8 cellular contexts compared by ENCODE assay signal in genomic region chr13:42594577-42595571, GRCh38. TPM values are rescaled to one million over a fixed set of nuclear protein-coding genes. Genes with fewer than 3 reads are reported as not detected.
DNase-seq lines count a peak whose midpoint lies in the region; ATAC-seq and TF ChIP-seq lines count a peak whose summit lies in the region.

No MANE protein-coding gene starts in this region.

- no peak for TF ChIP-seq POLR2A in NB4 (IDR thresholded peaks at IDR 0.05; ENCODE audit: extremely low read depth, insufficient read length)

- TF ChIP-seq CTCF in AG09309 (IDR thresholded peaks at IDR 0.05; ENCODE audit: control insufficient read depth, insufficient read depth, low read depth, low read length, missing control alignments), result peak; percentile 70
- peak; percentile 76 for TF ChIP-seq CTCF in NB4 (IDR thresholded peaks at IDR 0.05; ENCODE audit: low read depth, low read length)
- TF ChIP-seq CTCF in SU-DHL-6 (IDR thresholded peaks at IDR 0.05; ENCODE audit: insufficient read depth, low read length, poor library complexity, severe bottlenecking), result peak; percentile 76
- peak; percentile 75 for TF ChIP-seq CTCF in astrocyte of the cerebellum (IDR thresholded peaks at IDR 0.05; ENCODE audit: low read depth, low read length, missing control alignments)
- TF ChIP-seq CTCF in hepatocyte (IDR thresholded peaks at IDR 0.05; ENCODE audit: poor library complexity), result peak; percentile 91

- H2AFZ ChIP-seq in SU-DHL-6 (ENCODE audit: low read depth, low read length, severe bottlenecking) (no peak overlapping the region), hepatocyte (no peak overlapping the region)

- H3K27ac ChIP-seq in SU-DHL-6 (ENCODE audit: low read depth, low read length) (no peak overlapping the region), hepatocyte (peak overlapping the region; percentile 6)

- H3K36me3 ChIP-seq in SU-DHL-6 (ENCODE audit: low read length), result no peaks in the 10 kb centered on the region
- no peaks in the 10 kb centered on the region for H3K36me3 ChIP-seq in hepatocyte (replicated peaks; ENCODE audit: insufficient read depth, low read depth)
- H3K36me3 ChIP-seq in skeletal muscle satellite cell (ENCODE audit: insufficient read depth, low read length), result no peaks in the 10 kb centered on the region

- H3K9me3 ChIP-seq in SU-DHL-6 (ENCODE audit: insufficient read depth, low read length), result no peaks in the 10 kb centered on the region
- no peaks in the 10 kb centered on the region for H3K9me3 ChIP-seq in hepatocyte (ENCODE audit: low read depth)
- H3K9me3 ChIP-seq in skeletal muscle satellite cell (replicated peaks; ENCODE audit: low read length), result no peaks in the 10 kb centered on the region

- H4K20me1 ChIP-seq in SU-DHL-6 (ENCODE audit: low read depth, low read length) (no peaks in the 10 kb centered on the region), hepatocyte (ENCODE audit: insufficient read depth, poor library complexity, severe bottlenecking) (no peaks in the 10 kb centered on the region)

- H3K4me1 ChIP-seq in hepatocyte (ENCODE audit: insufficient read depth) (no peaks in the 10 kb centered on the region), skeletal muscle satellite cell (ENCODE audit: control insufficient read depth, insufficient read depth, low read length) (peaks cover 5% of the 10 kb centered on the region)

- ATAC-seq in GM18861 (IDR thresholded peaks at IDR 0.05; ENCODE audit: unreplicated experiment), result peak; percentile 57
- no peak for ATAC-seq in HG03045 (IDR thresholded peaks at IDR 0.05; ENCODE audit: unreplicated experiment)

- no peak overlapping the region for H3K9ac ChIP-seq in SU-DHL-6 (ENCODE audit: low read length)
- H3K9ac ChIP-seq in skeletal muscle satellite cell (ENCODE audit: low read depth, low read length), result no peak overlapping the region

- no peaks in the 10 kb centered on the region for H3F3A ChIP-seq in SU-DHL-6 (ENCODE audit: insufficient read depth)

- WGBS in hepatocyte (ENCODE audit: low lambda C conversion rate, missing lambda C conversion rate), result 26% methylated on average over 10 of the region's 10 CpGs

- H3K79me2 ChIP-seq in SU-DHL-6 (ENCODE audit: insufficient read depth, low read length) (no peaks in the 10 kb centered on the region), hepatocyte (no peaks in the 10 kb centered on the region)

- peak; percentile 33 for DNase-seq in AG09309 (ENCODE audit: low read depth)
- peak; percentile 76 for DNase-seq in NB4 (ENCODE audit: low read depth)
- peak; percentile 72 for DNase-seq in astrocyte of the cerebellum (ENCODE audit: low read depth)
- DNase-seq in hepatocyte (ENCODE audit: low spot score), result peak; percentile 87

- H3K27me3 ChIP-seq in SU-DHL-6 (ENCODE audit: low read length) (no peaks in the 10 kb centered on the region), hepatocyte (no peaks in the 10 kb centered on the region), skeletal muscle satellite cell (ENCODE audit: control insufficient read depth, insufficient read depth, low read length) (peaks cover 50% of the 10 kb centered on the region)

- H3K4me3 ChIP-seq in AG09309 (ENCODE audit: control insufficient read depth, low read depth, low read length) (no peak overlapping the region), NB4 (ENCODE audit: low read depth, low read length) (no peak overlapping the region), SU-DHL-6 (ENCODE audit: insufficient read depth, low read length, poor library complexity, severe bottlenecking) (no peak overlapping the region), astrocyte of the cerebellum (ENCODE audit: low read depth, low read length) (no peak overlapping the region), hepatocyte (no peak overlapping the region), skeletal muscle satellite cell (ENCODE audit: low read length) (no peak overlapping the region)

- H3K9me2 ChIP-seq in SU-DHL-6 (replicated peaks; ENCODE audit: insufficient read depth, low read length) (no peaks in the 10 kb centered on the region), hepatocyte (replicated peaks; ENCODE audit: insufficient read depth) (no peaks in the 10 kb centered on the region)

- in situ Hi-C loops in astrocyte of the cerebellum (cut with HindIII; ENCODE audit: low sequenced_read_pairs), result no loop called here

- H3K4me2 ChIP-seq in SU-DHL-6 (ENCODE audit: low read depth, low read length, poor library complexity, severe bottlenecking) (no peak overlapping the region), hepatocyte (peak overlapping the region; percentile 18), skeletal muscle satellite cell (ENCODE audit: low read length) (peak overlapping the region; percentile 16)

RNA-seq across cellular contexts. Expression of gene TNFSF11, which starts 20.9 kb away (rescaled TPM):
- total RNA-seq in hepatocyte, result 0.24 and 0.83 TPM in 2 replicates
- polyA plus RNA-seq in hepatocyte, result 0.17 TPM in 1 of 2 replicates, not detected in the other
- total RNA-seq in skeletal muscle satellite cell (2012; rRNA removed), result 0.51 TPM in 1 of 2 replicates, not detected in the other

Comparison
In these comparisons a context has a peak if more than half of its experiments do, and no peak if none do; other contexts are left out.
1. DNase-seq: peak in every context shown above with its lines; median percentile 87 in hepatocyte; 76 in NB4; 72 in astrocyte of the cerebellum; 33 in AG09309.